9 cellular contexts compared by ENCODE assay signal in the genomic region with DNA sequence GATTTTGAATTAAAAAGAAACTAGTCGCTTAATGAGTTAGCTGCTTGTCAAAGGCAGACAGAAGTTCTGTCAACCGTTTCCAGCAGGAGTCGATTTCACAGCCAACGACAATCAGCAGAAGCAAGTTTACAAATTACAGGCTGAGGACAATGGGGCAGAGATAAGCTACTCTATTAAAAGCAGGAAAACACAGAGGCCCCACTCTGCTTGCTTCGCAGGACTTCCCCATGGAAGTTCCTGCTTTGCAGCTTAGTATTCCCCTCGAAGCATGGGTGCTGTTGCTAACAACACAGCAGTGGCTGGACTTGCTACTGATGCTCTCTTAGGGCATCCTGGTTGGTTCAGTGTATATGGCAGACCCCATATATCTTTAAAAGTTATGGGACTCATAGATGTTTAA. TPM values are rescaled to one million over a fixed set of nuclear protein-coding genes. Genes with fewer than 3 reads are reported as not detected.
A peak's percentile ranks its signal among the peaks of the same experiment; 100 is the strongest.
DNase-seq lines count a peak whose midpoint lies in the region; ATAC-seq and TF ChIP-seq lines count a peak whose summit lies in the region.
"Had no signal": no experiment of that assay in that cellular context is flagged by ENCODE, and none has a peak within 500 bp of the region (broad histone marks: within the 10 kb centered on the region; RNA-seq: fewer than 3 reads in every experiment).

No MANE protein-coding gene starts in this region.

- ATAC-seq in Right ventricle myocardium inferior (peak; percentile 80), right cardiac atrium (peak; percentile 85 to 89), upper lobe of right lung (peak; percentile 81), GM19397 (IDR thresholded peaks at IDR 0.05; ENCODE audit: unreplicated experiment) (no peak)

- H3K4me1 ChIP-seq in right atrium auricular region (peaks cover 0 to 26% of the 10 kb centered on the region in 2 donors), right cardiac atrium (ENCODE audit: control insufficient read depth, insufficient read depth, low read length) (no peaks in the 10 kb centered on the region), upper lobe of right lung (peaks cover 15% of the 10 kb centered on the region)

- no peak overlapping the region for H3K4me3 Mint-ChIP-seq in MCF 10A (ENCODE audit: unreplicated experiment)
- H3K4me3 Mint-ChIP-seq: brain had no signal

- WGBS in right cardiac atrium, result 22% methylated on average over 6 of the region's 6 CpGs

- intact Hi-C loops in Right ventricle myocardium inferior (cut with DNase I), result loop anchor here (5.0 kb wide), 1 partner anchor 77 kb away; no protein-coding TSS in a partner anchor
- intact Hi-C loops in right cardiac atrium (cut with DNase I), result no loop called here
- intact Hi-C loops in upper lobe of right lung (cut with DNase I), result no loop called here
- intact Hi-C loops in MCF 10A (cut with micrococcal nuclease), result no loop called here

- no peak overlapping the region for H3K27ac Mint-ChIP-seq in MCF 10A (ENCODE audit: low read depth, unreplicated experiment)

- no peaks in the 10 kb centered on the region for H3K36me3 Mint-ChIP-seq in MCF 10A (ENCODE audit: insufficient read depth, unreplicated experiment)
- H3K36me3 Mint-ChIP-seq: brain had no signal

- H3K4me1 Mint-ChIP-seq in MCF 10A (ENCODE audit: insufficient read depth, unreplicated experiment), result peaks cover 5% of the 10 kb centered on the region

- H3K4me3 ChIP-seq in right atrium auricular region (no peak overlapping the region), right cardiac atrium (ENCODE audit: low read length) (no peak overlapping the region), upper lobe of right lung (no peak overlapping the region)

- H3K9me3 ChIP-seq in right atrium auricular region, result no peaks in the 10 kb centered on the region
- no peaks in the 10 kb centered on the region for H3K9me3 ChIP-seq in right cardiac atrium (ENCODE audit: control insufficient read depth, low read length)
- no peaks in the 10 kb centered on the region for H3K9me3 ChIP-seq in upper lobe of right lung

- no peaks in the 10 kb centered on the region for H3K9me3 Mint-ChIP-seq in MCF 10A (ENCODE audit: unreplicated experiment)

- no TSS peak for BruUV-seq in MCF 10A (replicated peaks; lab: Mats Ljungman, UMichigan)

- POLR2A ChIA-PET in MCF 10A (lab: Yijun Ruan, JAX), result interaction anchor here (0.7 to 5.1 kb wide), 6 partner anchors 11 to 54 kb away, joined by 3 to 22 read pairs (median 4); a partner anchor contains a TSS

- CTCF ChIA-PET in MCF 10A (lab: Yijun Ruan, JAX), result no interaction called here

- H3K27me3 Mint-ChIP-seq in MCF 10A (ENCODE audit: insufficient read depth, unreplicated experiment), result no peaks in the 10 kb centered on the region

- no peak for TF ChIP-seq CTCF in right atrium auricular region (IDR thresholded peaks at IDR 0.05)
- TF ChIP-seq CTCF in upper lobe of right lung (IDR thresholded peaks at IDR 0.05), result no peak
- TF ChIP-seq CTCF in MCF 10A (IDR thresholded peaks at IDR 0.05; ENCODE audit: unreplicated experiment), result no peak

- H3K27ac ChIP-seq in right atrium auricular region, result peak overlapping the region in 1 of 2 donors; percentile 1
- H3K27ac ChIP-seq in right cardiac atrium (ENCODE audit: low read length), result no peak overlapping the region
- peak overlapping the region; percentile 2 for H3K27ac ChIP-seq in upper lobe of right lung

- H3K36me3 ChIP-seq in right atrium auricular region (no peaks in the 10 kb centered on the region), upper lobe of right lung (no peaks in the 10 kb centered on the region)

- no peak for DNase-seq in Right ventricle myocardium inferior (ENCODE audit: missing footprints)
- no peak for DNase-seq in right atrium auricular region (ENCODE audit: low spot score)
- DNase-seq in MV-4-11 (lab: John Stamatoyannopoulos, UW), result peak; percentile 21
- DNase-seq in right cardiac atrium, result peak in 1 of 3 donors; percentile 50
- no peak for DNase-seq in upper lobe of right lung
- DNase-seq in SHP77 treated with DMSO at 0.1 percent for 48 hours (lab: John Stamatoyannopoulos, UW), result no peak
- no peak for DNase-seq in MCF 10A (ENCODE audit: unreplicated experiment)

- H3K27me3 ChIP-seq in right atrium auricular region (no peaks in the 10 kb centered on the region), right cardiac atrium (ENCODE audit: control insufficient read depth, insufficient read depth) (no peaks in the 10 kb centered on the region), upper lobe of right lung (no peaks in the 10 kb centered on the region)

RNA-seq across cellular contexts. Expression of a gene that starts 50.8 kb away (rescaled TPM):
- total RNA-seq in Right ventricle myocardium inferior, result 68.4 TPM
- 10 to 100 TPM; 29.1 to 44.7 TPM for total RNA-seq in right atrium auricular region
- 10 to 100 TPM; 35.7 to 46.1 (median 39.9) TPM for total RNA-seq in right cardiac atrium
- polyA plus RNA-seq in right cardiac atrium, result 27.2 TPM
- 247 TPM for total RNA-seq in upper lobe of right lung
- 253 and 282 TPM in 2 replicates for total RNA-seq in MCF 10A (2022)
